8 cellular contexts compared by ENCODE assay signal in the genomic region with DNA sequence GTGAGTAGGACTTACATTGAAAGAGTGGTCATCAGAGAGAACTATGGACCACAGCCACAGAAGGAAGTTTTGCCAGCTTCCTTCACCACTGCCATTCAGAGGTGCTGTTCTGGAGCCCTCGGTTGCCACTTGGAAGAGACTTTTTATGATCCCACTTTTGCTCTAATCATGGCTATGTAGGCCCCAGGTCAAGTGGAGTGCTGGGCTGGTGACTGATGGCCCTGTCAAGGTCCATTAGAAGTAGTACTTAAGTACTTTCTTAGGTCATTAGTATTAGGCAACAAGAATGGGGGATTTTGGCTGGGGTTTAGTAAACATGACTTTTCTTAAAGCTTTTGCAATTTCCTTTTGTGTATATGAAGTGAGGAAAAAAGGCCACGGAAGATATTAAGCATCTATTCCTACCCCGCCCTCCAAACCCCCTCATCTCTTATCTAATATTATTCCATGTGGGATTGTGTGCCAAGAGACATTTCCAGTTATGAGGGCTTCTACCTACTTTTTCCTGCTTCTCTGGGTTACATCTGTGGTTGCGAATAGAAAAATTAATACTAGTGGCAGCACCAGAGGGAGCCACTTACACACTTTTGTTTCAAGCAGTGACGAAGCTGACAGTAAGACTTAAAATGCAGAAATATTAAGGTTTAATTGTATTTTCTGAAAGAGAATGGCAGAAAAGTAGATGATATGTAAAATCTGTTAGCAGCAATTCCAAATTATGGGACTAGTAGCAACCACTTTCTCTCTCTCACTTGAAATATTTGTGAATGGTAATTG. TPM values are rescaled to one million over a fixed set of nuclear protein-coding genes. Genes with fewer than 3 reads are reported as not detected.
DNase-seq lines count a peak whose midpoint lies in the region; ATAC-seq and TF ChIP-seq lines count a peak whose summit lies in the region.

No MANE protein-coding gene starts in this region.

- no peak overlapping the region for H3K27ac ChIP-seq in breast epithelium

- H3K27me3 ChIP-seq in breast epithelium = no peaks in the 10 kb centered on the region

- H3K4me3 Mint-ChIP-seq in MCF 10A (ENCODE audit: unreplicated experiment) (no peak overlapping the region), endothelial cell (ENCODE audit: unreplicated experiment) (no peak overlapping the region)

- no peaks in the 10 kb centered on the region for H3K36me3 ChIP-seq in breast epithelium

- peaks cover 76% of the 10 kb centered on the region for H3K27me3 Mint-ChIP-seq in MCF 10A (ENCODE audit: insufficient read depth, unreplicated experiment)
- H3K27me3 Mint-ChIP-seq in endothelial cell (ENCODE audit: unreplicated experiment) = no peaks in the 10 kb centered on the region

- H3K36me3 Mint-ChIP-seq in MCF 10A (ENCODE audit: insufficient read depth, unreplicated experiment) (no peaks in the 10 kb centered on the region), endothelial cell (ENCODE audit: low read depth, unreplicated experiment) (no peaks in the 10 kb centered on the region)

- H3K27ac Mint-ChIP-seq in MCF 10A (ENCODE audit: low read depth, unreplicated experiment) (no peak overlapping the region), endothelial cell (ENCODE audit: unreplicated experiment) (no peak overlapping the region)

- CTCF ChIA-PET in MCF 10A (lab: Yijun Ruan, JAX) = interaction anchor here (0.6 to 3.2 kb wide), 10 partner anchors 19 to 608 kb away, joined by 3 to 28 read pairs (median 4); no protein-coding TSS in a partner anchor

- no peak overlapping the region for H3K4me3 ChIP-seq in breast epithelium

- POLR2A ChIA-PET in MCF 10A (lab: Yijun Ruan, JAX) = interaction anchor here (0.5 to 0.6 kb wide), 2 partner anchors 353 to 1105 kb away, joined by 3 to 5 read pairs; no protein-coding TSS in a partner anchor

- BruUV-seq in MCF 10A (replicated peaks; lab: Mats Ljungman, UMichigan) = no TSS peak

- ATAC-seq in GM21528 (IDR thresholded peaks at IDR 0.05; ENCODE audit: low FRiP score, unreplicated experiment) (no peak), HG02852 (IDR thresholded peaks at IDR 0.05; ENCODE audit: unreplicated experiment) (no peak), GM19035 (IDR thresholded peaks at IDR 0.05; ENCODE audit: unreplicated experiment) (no peak)

- H3K4me1 ChIP-seq in breast epithelium = no peaks in the 10 kb centered on the region

- no peaks in the 10 kb centered on the region for H3K9me3 ChIP-seq in breast epithelium

- DNase-seq in MCF 10A (ENCODE audit: unreplicated experiment) (peak; percentile 52), breast epithelium (ENCODE audit: low spot score in 2 of 2) (no peak), NCI-H524 treated with DMSO at 0.1 percent for 48 hours (lab: John Stamatoyannopoulos, UW) (peak; percentile 15), endothelial cell (ENCODE audit: low spot score) (peak; percentile 23), occipital lobe (lab: John Stamatoyannopoulos, UW) (peak; percentile 11)

- intact Hi-C loops in MCF 10A (cut with micrococcal nuclease) = loop anchor here (1.0 kb wide), 1 partner anchor 142 kb away; no protein-coding TSS in a partner anchor
- intact Hi-C loops in breast epithelium (cut with DNase I; ENCODE audit: low total_unique reads) = no loop called here

- H3K4me1 Mint-ChIP-seq in MCF 10A (ENCODE audit: insufficient read depth, unreplicated experiment) = no peaks in the 10 kb centered on the region
- H3K4me1 Mint-ChIP-seq in endothelial cell (ENCODE audit: unreplicated experiment) = peaks cover 10% of the 10 kb centered on the region

- no peaks in the 10 kb centered on the region for H3K9me3 Mint-ChIP-seq in MCF 10A (ENCODE audit: unreplicated experiment)
- no peaks in the 10 kb centered on the region for H3K9me3 Mint-ChIP-seq in endothelial cell (ENCODE audit: unreplicated experiment)

- peak; percentile 39 for TF ChIP-seq CTCF in MCF 10A (IDR thresholded peaks at IDR 0.05; ENCODE audit: unreplicated experiment)
- TF ChIP-seq CTCF in breast epithelium (IDR thresholded peaks at IDR 0.05) = peak in 1 of 3 donors; percentile 19
- TF ChIP-seq CTCF in endothelial cell (IDR thresholded peaks at IDR 0.05; ENCODE audit: unreplicated experiment) = peak; percentile 22

- TF ChIP-seq POLR2A in breast epithelium (IDR thresholded peaks at IDR 0.05) = no peak

RNA-seq across cellular contexts. Expression of a gene that starts 13.9 kb away (rescaled TPM):
- total RNA-seq in MCF 10A (2022) (not detected in 2 replicates), breast epithelium (10 to 100 TPM in 1 of 3 donors, 1 to 10 TPM in 2; 4.4 to 12.3 (median 6.9) TPM), endothelial cell (ENCODE audit: unreplicated experiment) (27.6 TPM), occipital lobe (126 TPM)

Comparison
In these comparisons a context has a peak if more than half of its experiments do, and no peak if none do; other contexts are left out.
1. DNase-seq: peak in MCF 10A (single experiment), NCI-H524 treated with DMSO at 0.1 percent for 48 hours (single experiment), endothelial cell (single experiment) and occipital lobe (single experiment); none in breast epithelium (0 of 2).